Comparison of ENCODE assay signal across 6 cellular contexts in the genomic region with DNA sequence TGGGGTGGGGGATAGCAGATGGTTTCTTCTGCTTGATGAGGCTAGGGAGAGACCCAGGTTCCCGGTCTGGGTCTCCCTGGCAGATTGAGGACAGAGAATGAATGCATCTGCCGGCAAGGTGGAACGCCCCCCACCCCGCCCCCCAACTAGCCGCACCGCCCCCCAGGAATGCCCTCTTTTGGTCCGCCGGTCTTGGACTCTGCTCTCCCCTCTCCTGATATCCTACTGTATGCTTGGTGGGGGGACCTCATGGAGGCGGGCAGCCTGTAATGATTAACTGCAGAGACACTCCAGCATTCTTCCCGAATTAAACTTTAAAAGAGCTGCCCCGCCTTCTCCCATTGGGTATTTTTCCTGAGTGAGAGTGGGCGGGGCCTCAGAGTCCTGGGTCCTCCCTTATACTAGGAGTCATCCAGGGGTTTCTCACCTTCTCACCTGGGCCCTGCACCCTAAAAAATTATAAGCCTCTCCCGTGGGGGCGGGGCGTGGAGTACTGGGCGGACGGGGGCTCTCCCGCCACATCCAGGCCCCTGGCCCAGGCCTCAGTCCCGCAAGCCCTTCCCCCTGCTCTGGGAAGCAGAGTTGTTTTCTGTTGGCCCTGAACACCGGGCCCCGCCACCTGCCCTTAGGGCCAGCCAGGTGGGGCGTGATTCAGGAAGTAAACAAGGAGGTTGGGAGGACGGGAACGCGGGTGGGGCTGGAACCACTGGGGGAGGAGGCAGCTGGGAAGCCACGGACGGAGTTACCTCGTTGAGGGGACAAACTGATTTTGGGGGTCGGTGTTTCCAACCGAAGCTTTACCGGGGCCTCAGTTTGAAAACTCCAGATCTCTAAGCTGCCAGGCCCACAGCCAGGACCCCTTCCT.
DNase-seq lines count a peak whose midpoint lies in the region; ATAC-seq lines count a peak whose summit lies in the region.

No MANE protein-coding gene starts in this region.

- H3K27me3 ChIP-seq in iPS DF 6.9 (ENCODE audit: control insufficient read depth, insufficient read depth, low read length), result no peaks in the 10 kb centered on the region

- WGBS in iPS DF 6.9 (ENCODE audit: insufficient coverage, insufficient read length), result no CpG with 5 or more reads among the region's 31 CpGs

- H3K4me1 ChIP-seq in iPS DF 6.9 (ENCODE audit: control insufficient read depth, insufficient read depth, low read length), result peaks cover 12% of the 10 kb centered on the region

- no peak overlapping the region for H3K27ac ChIP-seq in iPS DF 6.9 (ENCODE audit: low read length)

- peak overlapping the region; percentile 62; the same call in 1 of the 2 replicates for H3K4me3 ChIP-seq in iPS DF 6.9 (ENCODE audit: low read length)

- DNase-seq in COLO668 (lab: John Stamatoyannopoulos, UW; ENCODE audit: unreplicated experiment) (peak; percentile 89), NCI-H526 treated with DMSO at 0.1 percent for 48 hours (lab: John Stamatoyannopoulos, UW) (peak; percentile 55), iPS DF 6.9 (ENCODE audit: low read depth, low spot score) (no peak), OCI-M2 (lab: John Stamatoyannopoulos, UW; ENCODE audit: unreplicated experiment) (no peak)

- ATAC-seq in GM18861 (IDR thresholded peaks at IDR 0.05; ENCODE audit: unreplicated experiment) (no peak), HG03439 (IDR thresholded peaks at IDR 0.05; ENCODE audit: unreplicated experiment) (no peak)

- H3K36me3 ChIP-seq in iPS DF 6.9 (ENCODE audit: control insufficient read depth, insufficient read depth, low read length), result peaks cover 10% of the 10 kb centered on the region

- no peaks in the 10 kb centered on the region for H3K9me3 ChIP-seq in iPS DF 6.9 (ENCODE audit: control insufficient read depth, insufficient read depth, low read length)

Comparison
In these comparisons a context has a peak if more than half of its experiments do, and no peak if none do; other contexts are left out.
1. DNase-seq: peak in COLO668 (single experiment) and NCI-H526 treated with DMSO at 0.1 percent for 48 hours (single experiment); none in iPS DF 6.9 (single experiment) and OCI-M2 (single experiment).